8 cellular contexts compared by ENCODE assay signal in the genomic region with DNA sequence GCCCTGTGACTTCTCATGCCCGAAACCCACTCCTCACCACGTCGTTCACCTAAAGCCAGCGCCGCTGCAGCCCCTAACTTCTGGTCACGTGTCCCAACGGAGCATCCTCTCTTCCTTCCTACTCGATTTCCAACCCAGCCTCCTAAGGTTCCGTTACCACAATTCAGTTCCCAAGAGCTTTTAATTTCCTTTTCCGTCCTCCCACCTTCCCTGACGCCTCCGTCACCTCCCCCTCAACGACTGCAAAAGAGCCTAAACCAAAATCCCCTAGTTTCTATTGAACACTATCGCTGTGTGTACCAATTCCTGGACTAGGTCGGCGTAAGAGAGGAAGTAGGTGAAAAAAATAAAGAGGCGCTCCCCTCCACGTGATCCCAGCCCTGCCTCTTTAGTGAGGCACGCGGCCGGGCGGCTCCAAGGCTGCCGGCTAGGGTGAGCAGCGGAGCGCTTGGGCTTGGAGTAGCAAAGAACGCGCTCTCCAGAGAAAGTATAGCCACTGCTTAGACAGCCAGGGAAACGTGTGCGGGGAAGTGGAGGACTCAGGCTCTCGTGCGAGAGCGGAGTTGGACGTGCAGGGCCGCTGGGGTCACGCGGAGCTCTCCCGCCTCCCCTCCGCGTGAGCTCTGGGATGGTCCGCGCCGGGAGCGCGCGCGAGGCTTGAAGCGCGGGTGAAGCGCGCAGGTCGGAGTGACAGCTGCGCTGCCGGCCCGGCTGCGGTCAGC. TPM values are rescaled to one million over a fixed set of nuclear protein-coding genes. Genes with fewer than 3 reads are reported as not detected.
DNase-seq lines count a peak whose midpoint lies in the region; ATAC-seq and TF ChIP-seq lines count a peak whose summit lies in the region.

A gene (plus strand): TSS at position 685 of the 722 bp plus-strand sequence.
A gene (minus strand): TSS at position 82 of the 722 bp plus-strand sequence. CDS start 1,189 bp downstream, outside the sequence.

- intact Hi-C loops in heart left ventricle (cut with DNase I): loop anchor here in 6 of 10 donors (1.0 to 10.0 kb wide), 8 partner anchors 109 to 439 kb away; a partner anchor contains a TSS

- H3K9me3 ChIP-seq in heart left ventricle: no peaks in the 10 kb centered on the region

- 0 to 1% (median 0%) methylated on average over 51 to 55 of the region's 55 CpGs for WGBS in adipose tissue, 3 donors
- WGBS in heart left ventricle, 4 donors: 0 to 1% (median 0%) methylated on average over 33 to 55 of the region's 55 CpGs

- in situ Hi-C loops in GM13976 (cut with MboI; ENCODE audit: low sequenced_read_pairs, unreplicated experiment): no loop called here

- peak within 1 kb of the TSS; percentile 95 for H3K27ac ChIP-seq in adipose tissue (ENCODE audit: low read depth, low read length)
- peak within 1 kb of the TSS; percentile 86 to 99 (median 96) for H3K27ac ChIP-seq in heart left ventricle

- CTCF ChIA-PET in T-cell (lab: Charles Lee): interaction anchor here in 1 of 2 donors (1.2 to 1.7 kb wide), 5 partner anchors 25 to 345 kb away, joined by 3 to 9 read pairs (median 4); a partner anchor contains a TSS

- TF ChIP-seq CTCF in GM13976 (IDR thresholded peaks at IDR 0.05; ENCODE audit: borderline replicate concordance, control extremely low read depth, extremely low read depth, insufficient read depth, missing control alignments) (no peak), heart left ventricle (IDR thresholded peaks at IDR 0.05) (no peak), type B pancreatic cell (conservative IDR thresholded peaks at IDR 0.05) (no peak)

- H3K4me1 Mint-ChIP-seq in T-cell (peaks cover 26 to 40% (median 39%) of the 10 kb centered on the region in 3 donors), type B pancreatic cell (ENCODE audit: unreplicated experiment) (peaks cover 22% of the 10 kb centered on the region)

- no peaks in the 10 kb centered on the region for H3K27me3 ChIP-seq in heart left ventricle

- DNase-seq in GM13976 (ENCODE audit: low spot score): peak; percentile 90
- peak; percentile 77 for DNase-seq in NCI-H1436 (lab: John Stamatoyannopoulos, UW)
- DNase-seq in T-cell: peak; percentile 68 to 89 (median 79)
- peak; percentile 86 to 91 (median 87) for DNase-seq in heart left ventricle
- DNase-seq in pons (ENCODE audit: low spot score): peak; percentile 94
- DNase-seq in type B pancreatic cell (ENCODE audit: extremely low spot score, unreplicated experiment): peak; percentile 84

- peak; percentile 93 for ATAC-seq in HG02840 (IDR thresholded peaks at IDR 0.05; ENCODE audit: low FRiP score, unreplicated experiment)
- ATAC-seq in T-cell (replicated peaks in 1 of 4): peak; percentile 95 to 96 (median 95)
- ATAC-seq in heart left ventricle: peak; percentile 98 to 99 (median 98)

- no peaks in the 10 kb centered on the region for H3K27me3 Mint-ChIP-seq in T-cell
- H3K27me3 Mint-ChIP-seq in type B pancreatic cell: no peaks in the 10 kb centered on the region

- peak within 1 kb of the TSS; percentile 92 to 96 (median 96) for H3K4me3 Mint-ChIP-seq in T-cell
- peak within 1 kb of the TSS; percentile 99 for H3K4me3 Mint-ChIP-seq in type B pancreatic cell

- H3K36me3 Mint-ChIP-seq in T-cell: peaks cover 18% of the 10 kb centered on the region
- H3K36me3 Mint-ChIP-seq in type B pancreatic cell: no peaks in the 10 kb centered on the region

- H3K36me3 ChIP-seq in heart left ventricle: peaks cover 0 to 32% (median 28%) of the 10 kb centered on the region in 9 donors

- H3K4me3 ChIP-seq in heart left ventricle: peak within 1 kb of the TSS; percentile 53 to 90 (median 80)

- peak within 1 kb of the TSS; percentile 97 to 99 for H3K27ac Mint-ChIP-seq in T-cell
- H3K27ac Mint-ChIP-seq in type B pancreatic cell: peak within 1 kb of the TSS; percentile 97

- no peaks in the 10 kb centered on the region for H3K9me3 Mint-ChIP-seq in T-cell
- no peaks in the 10 kb centered on the region for H3K9me3 Mint-ChIP-seq in type B pancreatic cell

- no peak for TF ChIP-seq POLR2A in heart left ventricle (IDR thresholded peaks at IDR 0.05)

- POLR2A ChIA-PET in T-cell (lab: Charles Lee): interaction anchor here (0.6 to 0.7 kb wide), 3 partner anchors 81 to 1706 kb away, joined by 3 read pairs; no protein-coding TSS in a partner anchor

- H3K4me1 ChIP-seq in heart left ventricle: peaks cover 0 to 31% (median 16%) of the 10 kb centered on the region in 12 donors

RNA-seq across cellular contexts. Expression of the first gene that starts in this region (rescaled TPM):
- total RNA-seq in T-cell (1 to 10 TPM; 1.9 to 5.0 (median 4.3) TPM), heart left ventricle (1 to 10 TPM; 1.2 to 5.8 (median 3.1) TPM), type B pancreatic cell (ENCODE audit: low replicate concordance) (4.0 and 7.6 TPM in 2 replicates)
- polyA plus RNA-seq in adipose tissue (1 to 10 TPM; 1.3 to 2.2 (median 1.5) TPM), heart left ventricle (1 to 10 TPM; 1.1 to 1.6 TPM)

RNA-seq across cellular contexts. Expression of the second gene that starts in this region (rescaled TPM):
- total RNA-seq in T-cell: 10 to 100 TPM; 51.4 to 83.2 (median 73.9) TPM
- polyA plus RNA-seq in adipose tissue: 10 to 100 TPM in 2 of 3 donors, 1 to 10 TPM in 1; 8.6 to 14.3 (median 11.5) TPM
- 10 to 100 TPM in 8 of 9 donors, 1 to 10 TPM in 1; 8.1 to 25.6 (median 18.1) TPM for total RNA-seq in heart left ventricle
- 10 to 100 TPM; 11.7 to 13.5 TPM for polyA plus RNA-seq in heart left ventricle
- 37.4 and 41.0 TPM in 2 replicates for total RNA-seq in type B pancreatic cell (ENCODE audit: low replicate concordance)

Comparison
In these comparisons a context has a peak if more than half of its experiments do, and no peak if none do; other contexts are left out.
1. Peak in every context shown above with its lines: DNase-seq, ATAC-seq, H3K4me3 ChIP-seq and H3K27ac ChIP-seq.